ENCODE assay signal across 18 cellular contexts in genomic region chr2:191488135-191488534, GRCh38.
DNase-seq lines count a peak whose midpoint lies in the region; ATAC-seq and TF ChIP-seq lines count a peak whose summit lies in the region.
"Had no signal": no experiment of that assay in that cellular context is flagged by ENCODE, and none has a peak within 500 bp of the region (broad histone marks: within the 10 kb centered on the region; RNA-seq: fewer than 3 reads in every experiment).

No MANE protein-coding gene starts in this region.

- ATAC-seq in lower lobe of right lung (no peak), sciatic nerve (no peak)
- ATAC-seq: activated naive CD8-positive, alpha-beta T cell treated with anti-CD3 and anti-CD28 coated beads, Interleukin-2, amount 50 U/mL, for 24 hours; left cardiac atrium had no signal

- H2AFZ ChIP-seq in PC-9: no peak overlapping the region

- H3K79me2 ChIP-seq in PC-9 (ENCODE audit: low read depth): no peaks in the 10 kb centered on the region

- no peaks in the 10 kb centered on the region for H3K9me2 ChIP-seq in PC-9 (ENCODE audit: insufficient read depth)

- CTCF ChIA-PET in PC-9 (lab: Charles Lee): no interaction called here

- H3K4me2 ChIP-seq in PC-9: no peak overlapping the region

- intact Hi-C loops in PC-9 (cut with micrococcal nuclease; ENCODE audit: unreplicated experiment): no loop called here
- intact Hi-C loops in lower lobe of right lung (cut with DNase I): no loop called here
- intact Hi-C loops in sciatic nerve (cut with DNase I): no loop called here

- H3K9me3 ChIP-seq in PC-9 (ENCODE audit: insufficient read depth, low read depth) (no peaks in the 10 kb centered on the region), lower lobe of right lung (no peaks in the 10 kb centered on the region)
- H3K9me3 ChIP-seq: prostate gland had no signal

- TF ChIP-seq CTCF in PC-9 (conservative IDR thresholded peaks at IDR 0.05) (no peak), progenitor cell of endocrine pancreas (IDR thresholded peaks at IDR 0.05; ENCODE audit: unreplicated experiment) (no peak), lower lobe of right lung (IDR thresholded peaks at IDR 0.05) (no peak)

- H3K36me3 ChIP-seq in PC-9 (ENCODE audit: low read depth): no peaks in the 10 kb centered on the region
- no peaks in the 10 kb centered on the region for H3K36me3 ChIP-seq in lower lobe of right lung
- H3K36me3 ChIP-seq: prostate gland had no signal

- POLR2A ChIA-PET in PC-9 (lab: Charles Lee; ENCODE audit: unreplicated experiment): no interaction called here

- H3K27ac ChIP-seq in PC-9: no peak overlapping the region
- H3K27ac ChIP-seq in epithelial cell of prostate: peak overlapping the region; percentile 68
- H3K27ac ChIP-seq in lower lobe of right lung: no peak overlapping the region
- H3K27ac ChIP-seq: prostate gland had no signal

- BruUV-seq in PC-9 (replicated peaks; lab: Mats Ljungman, UMichigan): no TSS peak

- DNase-seq in GM04504 (ENCODE audit: low read depth) (peak; percentile 63), PC-9 (peak; percentile 42 to 59), epithelial cell of prostate (ENCODE audit: low read depth, low spot score) (peak; percentile 63), progenitor cell of endocrine pancreas (ENCODE audit: low spot score, unreplicated experiment) (no peak), NCI-H2107 (lab: John Stamatoyannopoulos, UW) (no peak), lower lobe of right lung (no peak), GM19238 (ENCODE audit: insufficient read length, low spot score) (no peak), sciatic nerve (ENCODE audit: low spot score) (no peak)
- DNase-seq: activated CD4-positive, alpha-beta T cell treated with anti-CD3 and anti-CD28 coated beads, Interleukin-2, amount 10 ng/mL, durations not matched to agents 24 days and 14 days; activated naive CD8-positive, alpha-beta T cell treated with anti-CD3 and anti-CD28 coated beads, Interleukin-2, amount 50 U/mL, for 24 hours; CD4-positive, CD25-positive, alpha-beta regulatory T cell; left cardiac atrium; NCI-H2081; NCI-H748 treated with DMSO at 0.1 percent for 48 hours; SHP77 treated with DMSO at 0.1 percent for 48 hours; stimulated activated CD4-positive, alpha-beta T cell treated with anti-CD3 and anti-CD28 coated beads, Interleukin-15, amount 100 ng/mL, for 24 hours; T-helper 9 cell had no signal

- no peak overlapping the region for H3K4me3 Mint-ChIP-seq in progenitor cell of endocrine pancreas (ENCODE audit: low read depth)
- H3K4me3 Mint-ChIP-seq: activated CD4-positive, alpha-beta T cell treated with anti-CD3 and anti-CD28 coated beads, Interleukin-2, amount 10 ng/mL, durations not matched to agents 24 days and 14 days; activated naive CD8-positive, alpha-beta T cell treated with anti-CD3 and anti-CD28 coated beads, Interleukin-2, amount 50 U/mL, for 24 hours; CD4-positive, CD25-positive, alpha-beta regulatory T cell had no signal

- H3K4me1 ChIP-seq in PC-9 (replicated peaks; ENCODE audit: insufficient read depth) (no peaks in the 10 kb centered on the region), lower lobe of right lung (no peaks in the 10 kb centered on the region)
- H3K4me1 ChIP-seq: prostate gland had no signal

- peaks cover 4% of the 10 kb centered on the region for H3K27me3 Mint-ChIP-seq in progenitor cell of endocrine pancreas

- H3K27me3 ChIP-seq in PC-9 (ENCODE audit: insufficient read depth, low read depth) (no peaks in the 10 kb centered on the region), lower lobe of right lung (ENCODE audit: low read depth) (no peaks in the 10 kb centered on the region)

- peaks cover 16% of the 10 kb centered on the region for H3K9me3 Mint-ChIP-seq in progenitor cell of endocrine pancreas (ENCODE audit: low read depth)

- H3K36me3 Mint-ChIP-seq in progenitor cell of endocrine pancreas (ENCODE audit: insufficient read depth): peaks cover 2% of the 10 kb centered on the region
- H3K36me3 Mint-ChIP-seq: CD4-positive, CD25-positive, alpha-beta regulatory T cell had no signal

- H3F3A ChIP-seq in PC-9 (ENCODE audit: insufficient read depth, low read depth): no peaks in the 10 kb centered on the region; the same call in 1 of the 2 replicates

- peaks cover 8% of the 10 kb centered on the region for H3K4me1 Mint-ChIP-seq in progenitor cell of endocrine pancreas (ENCODE audit: low read depth)
- H3K4me1 Mint-ChIP-seq: activated CD4-positive, alpha-beta T cell treated with anti-CD3 and anti-CD28 coated beads, Interleukin-2, amount 10 ng/mL, durations not matched to agents 24 days and 14 days; activated naive CD8-positive, alpha-beta T cell treated with anti-CD3 and anti-CD28 coated beads, Interleukin-2, amount 50 U/mL, for 24 hours; CD4-positive, CD25-positive, alpha-beta regulatory T cell had no signal

- peak overlapping the region; percentile 15 for H3K27ac Mint-ChIP-seq in progenitor cell of endocrine pancreas
- H3K27ac Mint-ChIP-seq: activated CD4-positive, alpha-beta T cell treated with anti-CD3 and anti-CD28 coated beads, Interleukin-2, amount 10 ng/mL, durations not matched to agents 24 days and 14 days; activated naive CD8-positive, alpha-beta T cell treated with anti-CD3 and anti-CD28 coated beads, Interleukin-2, amount 50 U/mL, for 24 hours; CD4-positive, CD25-positive, alpha-beta regulatory T cell had no signal

- H3K4me3 ChIP-seq in PC-9: no peak overlapping the region
- H3K4me3 ChIP-seq in lower lobe of right lung: no peak overlapping the region
- H3K4me3 ChIP-seq: prostate gland had no signal

- no peaks in the 10 kb centered on the region for H4K20me1 ChIP-seq in PC-9 (ENCODE audit: insufficient read depth)

Comparison
In these comparisons a context has a peak if more than half of its experiments do, and no peak if none do; other contexts are left out.
1. DNase-seq: peak in GM04504 (single experiment), PC-9 (2 of 2) and epithelial cell of prostate (single experiment); none in progenitor cell of endocrine pancreas (single experiment), NCI-H2107 (single experiment), lower lobe of right lung (single experiment), GM19238 (single experiment) and sciatic nerve (single experiment).